Comparison of ENCODE assay signal across 25 cellular contexts in the genomic region with DNA sequence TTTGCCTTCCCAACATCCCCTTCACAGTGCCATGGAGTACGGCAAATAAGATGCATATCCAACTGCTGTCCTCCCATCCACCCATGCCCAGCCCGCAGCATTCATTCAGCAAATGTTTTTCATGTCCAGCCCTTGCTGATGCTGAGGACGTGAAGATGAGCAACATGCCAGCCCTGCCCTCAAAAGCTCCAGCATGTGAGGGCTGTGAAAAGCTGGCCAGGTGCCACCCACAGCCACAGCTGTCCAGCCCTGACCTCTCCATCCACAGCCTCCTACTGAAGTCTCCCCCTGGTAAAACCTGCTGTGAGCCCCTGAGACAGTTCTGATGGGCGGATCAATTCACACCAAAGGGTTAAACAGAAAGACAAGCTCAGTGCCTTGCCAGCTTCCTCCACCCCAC. TPM values are rescaled to one million over a fixed set of nuclear protein-coding genes. Genes with fewer than 3 reads are reported as not detected.
A peak's percentile ranks its signal among the peaks of the same experiment; 100 is the strongest.
DNase-seq lines count a peak whose midpoint lies in the region; ATAC-seq and TF ChIP-seq lines count a peak whose summit lies in the region.
"Had no signal": no experiment of that assay in that cellular context is flagged by ENCODE, and none has a peak within 500 bp of the region (broad histone marks: within the 10 kb centered on the region; RNA-seq: fewer than 3 reads in every experiment).

No MANE protein-coding gene starts in this region.

- TF ChIP-seq CTCF in SK-N-SH (IDR thresholded peaks at IDR 0.05) (no peak), RWPE1 (conservative IDR thresholded peaks at IDR 0.05; ENCODE audit: low read depth) (no peak)

- no peak overlapping the region for H2AFZ ChIP-seq in SK-N-SH (ENCODE audit: low read depth)

- H3F3A ChIP-seq in SK-N-SH (replicated peaks; ENCODE audit: insufficient read depth) = no peaks in the 10 kb centered on the region

- no peak overlapping the region for H3K9ac ChIP-seq in SK-N-SH

- H3K4me2 ChIP-seq in SK-N-SH = no peak overlapping the region

- H3K9me3 ChIP-seq in SK-N-SH = no peaks in the 10 kb centered on the region
- H3K9me3 ChIP-seq: body of pancreas, heart left ventricle had no signal

- no peaks in the 10 kb centered on the region for H3K9me2 ChIP-seq in SK-N-SH

- ATAC-seq in SK-N-SH treated with all-trans-retinoic acid at 6 μM for 48 hours (no peak), HG03280 (IDR thresholded peaks at IDR 0.05; ENCODE audit: unreplicated experiment) (no peak)
- ATAC-seq: body of pancreas; heart left ventricle; K562; stimulated activated memory B cell treated with anti-CD40 and anti-IgM and Interleukin-4, amounts not matched to agents 10 μg/mL and 1 μg/mL and 100 μg/mL, for 72 hours had no signal

- H3K27ac ChIP-seq in SK-N-SH (ENCODE audit: low read depth in 2 of 2, low read length in 1 of 2) (no peak overlapping the region), RWPE1 (peak overlapping the region; percentile 68)
- H3K27ac ChIP-seq: body of pancreas, heart left ventricle had no signal

- DNase-seq in SK-N-SH (peak; percentile 42), RWPE1 (ENCODE audit: low spot score) (no peak), myocyte (ENCODE audit: low read depth) (peak; percentile 94), OCI-M1 (lab: John Stamatoyannopoulos, UW) (no peak), NCI-H524 treated with DMSO at 0.1 percent for 48 hours (lab: John Stamatoyannopoulos, UW) (no peak), NCI-H2227 treated with DMSO at 0.1 percent for 48 hours (lab: John Stamatoyannopoulos, UW) (no peak)
- DNase-seq: activated CD4-positive, CD25-positive, alpha-beta regulatory T cell treated with anti-CD3 and anti-CD28 coated beads, Interleukin-2, amount 50 U/mL, for 72 hours; activated CD8-positive, alpha-beta memory T cell treated with anti-CD3 and anti-CD28 coated beads, Interleukin-2, amount 50 U/mL, for 4 hours; body of pancreas; dermis blood vessel endothelial cell; GDM1; kidney; MM.1S; naive B cell; NCI-H1105 treated with DMSO at 0.1 percent for 48 hours; NCI-H2029 treated with DMSO at 0.1 percent for 48 hours; NCI-H82; occipital lobe had no signal

- no peaks in the 10 kb centered on the region for H3K36me3 ChIP-seq in SK-N-SH (replicated peaks in 1 of 2; ENCODE audit: control insufficient read depth in 1 of 2, insufficient read depth in 2 of 2, low read length in 1 of 2)
- H3K36me3 ChIP-seq: heart left ventricle had no signal

- TF ChIP-seq RAD21 in SK-N-SH (IDR thresholded peaks at IDR 0.05; ENCODE audit: low read length) = no peak

- CTCF ChIA-PET in SK-N-SH (lab: Yijun Ruan, JAX) (interaction anchor here (0.7 to 2.8 kb wide), 3 partner anchors 15 to 382 kb away, joined by 3 to 13 read pairs (median 3); no protein-coding TSS in a partner anchor), RWPE1 (lab: Yijun Ruan, JAX) (no interaction called here)

- H3K4me1 ChIP-seq in SK-N-SH (ENCODE audit: control insufficient read depth in 1 of 2, insufficient read depth in 2 of 2, low read depth in 1 of 2, low read length in 1 of 2) = peaks cover 0 to 35% of the 10 kb centered on the region in 2 experiments; a peak in 1 of 4 replicates

- H3K4me3 ChIP-seq in SK-N-SH (ENCODE audit: low read depth in 2 of 2, low read length in 1 of 2) = no peak overlapping the region
- H3K4me3 ChIP-seq: body of pancreas, heart left ventricle, K562 had no signal

- POLR2A ChIA-PET in SK-N-SH (lab: Yijun Ruan, JAX) (no interaction called here), RWPE1 (lab: Yijun Ruan, JAX; ENCODE audit: low non-redundant PET) (no interaction called here)

- H3K79me2 ChIP-seq in SK-N-SH (ENCODE audit: insufficient read depth) = no peaks in the 10 kb centered on the region

- H3K27me3 ChIP-seq in SK-N-SH (ENCODE audit: insufficient read depth) = peaks cover 17% of the 10 kb centered on the region

- 63% methylated on average over 4 of the region's 4 CpGs for WGBS in SK-N-SH (ENCODE audit: low lambda C conversion rate)

- H4K20me1 ChIP-seq in SK-N-SH (ENCODE audit: insufficient read depth) = no peaks in the 10 kb centered on the region

- TF ChIP-seq EP300 in SK-N-SH (IDR thresholded peaks at IDR 0.05; ENCODE audit: borderline replicate concordance in 1 of 2, low read depth in 1 of 2, low read length in 1 of 2) = no peak

TF ChIP-seq in SK-N-SH, 30 proteins besides CTCF, POLR2A, EP300 and RAD21 (continues in another document):
- no peak for TF ChIP-seq POLR2AphosphoS5 (IDR thresholded peaks at IDR 0.05; ENCODE audit: low read depth, low read length)
- no peak for TF ChIP-seq MXI1 (IDR thresholded peaks at IDR 0.05; ENCODE audit: low read depth, low read length)
- TF ChIP-seq GATA2 (CRISPR knock-in tag; IDR thresholded peaks at IDR 0.05) = no peak
- TF ChIP-seq RXRA (IDR thresholded peaks at IDR 0.05; ENCODE audit: borderline replicate concordance, low read depth) = no peak
- no peak for TF ChIP-seq RCOR1 (IDR thresholded peaks at IDR 0.05; ENCODE audit: low read length)
- TF ChIP-seq RFX5 (IDR thresholded peaks at IDR 0.05; ENCODE audit: low read length) = no peak
- TF ChIP-seq ZBTB33 (IDR thresholded peaks at IDR 0.05; ENCODE audit: borderline replicate concordance, low read depth) = no peak
- TF ChIP-seq SIN3A (IDR thresholded peaks at IDR 0.05; ENCODE audit: borderline replicate concordance, low read depth, low read length) = no peak
- TF ChIP-seq TAF1 (IDR thresholded peaks at IDR 0.05; ENCODE audit: borderline replicate concordance, low read depth, low read length) = no peak
- TF ChIP-seq TCF12 (IDR thresholded peaks at IDR 0.05) = no peak
- no peak for TF ChIP-seq NFIC (IDR thresholded peaks at IDR 0.05; ENCODE audit: borderline replicate concordance)
- no peak for TF ChIP-seq MAX (IDR thresholded peaks at IDR 0.05; ENCODE audit: low read depth)

TF ChIP-seq in SK-N-SH treated with all-trans-retinoic acid at 6 μM for 48 hours, 23 proteins besides CTCF, POLR2A, EP300 and RAD21:
- TF ChIP-seq CSDC2 (CRISPR knock-in tag; IDR thresholded peaks at IDR 0.05) = no peak
- TF ChIP-seq ZFP30 (CRISPR knock-in tag; IDR thresholded peaks at IDR 0.05) = no peak
- no peak for TF ChIP-seq ZNF8 (CRISPR knock-in tag; IDR thresholded peaks at IDR 0.05)
- TF ChIP-seq, protein P1, sequence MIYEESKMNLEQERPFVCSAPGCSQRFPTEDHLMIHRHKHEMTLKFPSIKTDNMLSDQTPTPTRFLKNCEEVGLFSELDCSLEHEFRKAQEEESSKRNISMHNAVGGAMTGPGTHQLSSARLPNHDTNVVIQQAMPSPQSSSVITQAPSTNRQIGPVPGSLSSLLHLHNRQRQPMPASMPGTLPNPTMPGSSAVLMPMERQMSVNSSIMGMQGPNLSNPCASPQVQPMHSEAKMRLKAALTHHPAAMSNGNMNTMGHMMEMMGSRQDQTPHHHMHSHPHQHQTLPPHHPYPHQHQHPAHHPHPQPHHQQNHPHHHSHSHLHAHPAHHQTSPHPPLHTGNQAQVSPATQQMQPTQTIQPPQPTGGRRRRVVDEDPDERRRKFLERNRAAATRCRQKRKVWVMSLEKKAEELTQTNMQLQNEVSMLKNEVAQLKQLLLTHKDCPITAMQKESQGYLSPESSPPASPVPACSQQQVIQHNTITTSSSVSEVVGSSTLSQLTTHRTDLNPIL (CRISPR knock-in tag; IDR thresholded peaks at IDR 0.05; ENCODE audit: low read depth) = no peak
- TF ChIP-seq, protein P2, sequence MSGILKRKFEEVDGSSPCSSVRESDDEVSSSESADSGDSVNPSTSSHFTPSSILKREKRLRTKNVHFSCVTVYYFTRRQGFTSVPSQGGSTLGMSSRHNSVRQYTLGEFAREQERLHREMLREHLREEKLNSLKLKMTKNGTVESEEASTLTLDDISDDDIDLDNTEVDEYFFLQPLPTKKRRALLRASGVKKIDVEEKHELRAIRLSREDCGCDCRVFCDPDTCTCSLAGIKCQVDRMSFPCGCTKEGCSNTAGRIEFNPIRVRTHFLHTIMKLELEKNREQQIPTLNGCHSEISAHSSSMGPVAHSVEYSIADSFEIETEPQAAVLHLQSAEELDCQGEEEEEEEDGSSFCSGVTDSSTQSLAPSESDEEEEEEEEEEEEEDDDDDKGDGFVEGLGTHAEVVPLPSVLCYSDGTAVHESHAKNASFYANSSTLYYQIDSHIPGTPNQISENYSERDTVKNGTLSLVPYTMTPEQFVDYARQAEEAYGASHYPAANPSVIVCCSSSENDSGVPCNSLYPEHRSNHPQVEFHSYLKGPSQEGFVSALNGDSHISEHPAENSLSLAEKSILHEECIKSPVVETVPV (CRISPR knock-in tag; IDR thresholded peaks at IDR 0.05) = no peak
- no peak for TF ChIP-seq ZNF70 (CRISPR knock-in tag; IDR thresholded peaks at IDR 0.05)
- TF ChIP-seq OSR1 (CRISPR knock-in tag; IDR thresholded peaks at IDR 0.05) = no peak

RNA-seq across cellular contexts. Expression of gene ZBTB7C, which starts 4.5 kb away (rescaled TPM):
- polyA plus RNA-seq in SK-N-SH (2012; rRNA removed) = 0.05 and 0.15 TPM in 2 replicates
- polyA plus RNA-seq in SK-N-SH (2012; cell fraction: cytosol; rRNA removed) = 0.08 and 0.12 TPM in 2 replicates
- polyA plus RNA-seq in SK-N-SH (2012; cell fraction: nucleus; rRNA removed) = 0.04 and 0.05 TPM in 2 replicates
- 16.4 and 26.6 TPM in 2 replicates for total RNA-seq in myocyte
- polyA plus RNA-seq in myocyte (2012) = 8.0 TPM
- total RNA-seq: dermis blood vessel endothelial cell, fibroblast of villous mesenchyme, K562, OCI-LY7 had no signal
- polyA plus RNA-seq: K562 had no signal

Comparison
In these comparisons a context has a peak if more than half of its experiments do, and no peak if none do; other contexts are left out.
1. DNase-seq: peak in SK-N-SH (single experiment) and myocyte (single experiment); none in RWPE1 (single experiment), OCI-M1 (single experiment), NCI-H524 treated with DMSO at 0.1 percent for 48 hours (single experiment) and NCI-H2227 treated with DMSO at 0.1 percent for 48 hours (single experiment).